9 cellular contexts compared by ENCODE assay signal in genomic region chr1:209646558-209646957, GRCh38. TPM values are rescaled to one million over a fixed set of nuclear protein-coding genes. Genes with fewer than 3 reads are reported as not detected.
DNase-seq lines count a peak whose midpoint lies in the region; ATAC-seq and TF ChIP-seq lines count a peak whose summit lies in the region.
"Had no signal": no experiment of that assay in that cellular context is flagged by ENCODE, and none has a peak within 500 bp of the region (broad histone marks: within the 10 kb centered on the region; RNA-seq: fewer than 3 reads in every experiment).

No MANE protein-coding gene starts in this region.

- H3K27me3 ChIP-seq in GM06990 (replicated peaks; ENCODE audit: control insufficient read depth, insufficient read depth, low read length) = no peaks in the 10 kb centered on the region
- no peaks in the 10 kb centered on the region for H3K27me3 ChIP-seq in PC-9 (ENCODE audit: insufficient read depth, low read depth)

- POLR2A ChIA-PET in PC-9 (lab: Charles Lee; ENCODE audit: unreplicated experiment) = interaction anchor here (0.6 kb wide), 2 partner anchors 10 to 176 kb away, joined by 5 to 9 read pairs; no protein-coding TSS in a partner anchor

- no peaks in the 10 kb centered on the region for H3K36me3 Mint-ChIP-seq in endothelial cell (ENCODE audit: low read depth, unreplicated experiment)

- peaks cover 84% of the 10 kb centered on the region for H3K79me2 ChIP-seq in PC-9 (ENCODE audit: low read depth)

- H3K36me3 ChIP-seq in GM06990 (ENCODE audit: control insufficient read depth, insufficient read depth, low read length) (no peaks in the 10 kb centered on the region), PC-9 (ENCODE audit: low read depth) (peaks cover 27% of the 10 kb centered on the region)

- no peak overlapping the region for H3K4me3 Mint-ChIP-seq in endothelial cell (ENCODE audit: unreplicated experiment)
- H3K4me3 Mint-ChIP-seq: central memory CD8-positive, alpha-beta T cell had no signal

- intact Hi-C loops in PC-9 (cut with micrococcal nuclease; ENCODE audit: unreplicated experiment) = no loop called here

- no peaks in the 10 kb centered on the region for H3K9me3 ChIP-seq in PC-9 (ENCODE audit: insufficient read depth, low read depth)

- H3K27me3 Mint-ChIP-seq in endothelial cell (ENCODE audit: unreplicated experiment) = peaks cover 5% of the 10 kb centered on the region
- H3K27me3 Mint-ChIP-seq: central memory CD8-positive, alpha-beta T cell had no signal

- peaks cover 4% of the 10 kb centered on the region for H3K4me1 Mint-ChIP-seq in endothelial cell (ENCODE audit: unreplicated experiment)

- no peak overlapping the region for H3K27ac ChIP-seq in PC-9
- H3K27ac ChIP-seq: SK-N-MC had no signal

- H4K20me1 ChIP-seq in PC-9 (ENCODE audit: insufficient read depth) = peaks cover 3% of the 10 kb centered on the region; the same call in 1 of the 2 replicates

- ATAC-seq in HG02938 (IDR thresholded peaks at IDR 0.05; ENCODE audit: unreplicated experiment) = no peak

- CTCF ChIA-PET in PC-9 (lab: Charles Lee) = interaction anchor here (0.6 kb wide), 1 partner anchor 75 kb away, joined by 7 read pairs; no protein-coding TSS in a partner anchor

- TF ChIP-seq CTCF in GM06990 (IDR thresholded peaks at IDR 0.05; ENCODE audit: insufficient read depth, low read length, poor library complexity, severe bottlenecking) (peak; percentile 25), PC-9 (conservative IDR thresholded peaks at IDR 0.05) (no peak), endothelial cell (IDR thresholded peaks at IDR 0.05; ENCODE audit: unreplicated experiment) (no peak), retinal pigment epithelial cell (conservative IDR thresholded peaks at IDR 0.05; ENCODE audit: low read depth, low read length) (peak; percentile 23)

- H3K4me3 ChIP-seq in GM06990 (replicated peaks; ENCODE audit: low read depth, low read length) (no peak overlapping the region), PC-9 (no peak overlapping the region), retinal pigment epithelial cell (ENCODE audit: low read length) (no peak overlapping the region)
- H3K4me3 ChIP-seq: SK-N-MC had no signal

- H3K9me2 ChIP-seq in PC-9 (ENCODE audit: insufficient read depth) = no peaks in the 10 kb centered on the region

- no peak overlapping the region for H3K27ac Mint-ChIP-seq in endothelial cell (ENCODE audit: unreplicated experiment)

- no peak for DNase-seq in GM06990 (ENCODE audit: extremely low read depth, insufficient read length)
- DNase-seq in PC-9 = no peak
- peak; percentile 33 for DNase-seq in endothelial cell (ENCODE audit: low spot score)
- DNase-seq in retinal pigment epithelial cell (ENCODE audit: low read depth) = no peak
- DNase-seq in NCI-H1048 (lab: John Stamatoyannopoulos, UW) = no peak
- DNase-seq in COLO829 (ENCODE audit: low spot score) = no peak

- peaks cover 44% of the 10 kb centered on the region for H3F3A ChIP-seq in PC-9 (ENCODE audit: insufficient read depth, low read depth)

- peak overlapping the region; percentile 95; the same call in 1 of the 2 replicates for H3K4me2 ChIP-seq in PC-9

- BruUV-seq in PC-9 (replicated peaks; lab: Mats Ljungman, UMichigan) = no TSS peak

- no peak overlapping the region for H2AFZ ChIP-seq in PC-9

- no peaks in the 10 kb centered on the region for H3K9me3 Mint-ChIP-seq in endothelial cell (ENCODE audit: unreplicated experiment)
- H3K9me3 Mint-ChIP-seq: central memory CD8-positive, alpha-beta T cell had no signal

- peaks cover 50% of the 10 kb centered on the region for H3K4me1 ChIP-seq in PC-9 (replicated peaks; ENCODE audit: insufficient read depth)

RNA-seq across cellular contexts. Expression of gene LAMB3, which starts 5.7 kb away (rescaled TPM):
- total RNA-seq in PC-9 (2021) (90.0 and 142 TPM in 2 replicates), endothelial cell (ENCODE audit: unreplicated experiment) (0.21 TPM)

RNA-seq across cellular contexts. Expression of gene G0S2, which starts 28.7 kb away (rescaled TPM):
- total RNA-seq in PC-9 (2021) (2.4 and 4.9 TPM in 2 replicates), endothelial cell (ENCODE audit: unreplicated experiment) (not detected)

RNA-seq across cellular contexts. Expression of gene HSD11B1, which starts 58.1 kb away (rescaled TPM):
- total RNA-seq in PC-9 (2021) = not detected in 2 replicates
- not detected for total RNA-seq in endothelial cell (ENCODE audit: unreplicated experiment)

Comparison
In these comparisons a context has a peak if more than half of its experiments do, and no peak if none do; other contexts are left out.
1. CTCF ChIP-seq: peak in GM06990 (single experiment) and retinal pigment epithelial cell (single experiment); none in PC-9 (single experiment) and endothelial cell (single experiment).
2. RNA of gene LAMB3, which starts 5.7 kb away (total RNA-seq): 90.0 to 142 TPM in PC-9; 0.21 TPM in endothelial cell (single experiment); every median in the first group is over 10 times any median in the second.